1 cellular context compared by ENCODE assay signal in genomic region chr20:47320990-47321805, GRCh38.
A peak's percentile ranks its signal among the peaks of the same experiment; 100 is the strongest.
TF ChIP-seq lines count a peak whose summit lies in the region.

No MANE protein-coding gene starts in this region.

TF ChIP-seq in liver, 16 proteins besides CTCF, POLR2A, EP300 and RAD21 (continued from another document):
- peak; percentile 7 for TF ChIP-seq ATF3 (IDR thresholded peaks at IDR 0.05)
- peak; percentile 76 to 84 for TF ChIP-seq HNF4A (conservative IDR thresholded peaks at IDR 0.05)
- TF ChIP-seq RXRA (IDR thresholded peaks at IDR 0.05): peak in 1 of 2 donors; percentile 60
